Comparison of ENCODE assay signal across 16 cellular contexts in the genomic region with DNA sequence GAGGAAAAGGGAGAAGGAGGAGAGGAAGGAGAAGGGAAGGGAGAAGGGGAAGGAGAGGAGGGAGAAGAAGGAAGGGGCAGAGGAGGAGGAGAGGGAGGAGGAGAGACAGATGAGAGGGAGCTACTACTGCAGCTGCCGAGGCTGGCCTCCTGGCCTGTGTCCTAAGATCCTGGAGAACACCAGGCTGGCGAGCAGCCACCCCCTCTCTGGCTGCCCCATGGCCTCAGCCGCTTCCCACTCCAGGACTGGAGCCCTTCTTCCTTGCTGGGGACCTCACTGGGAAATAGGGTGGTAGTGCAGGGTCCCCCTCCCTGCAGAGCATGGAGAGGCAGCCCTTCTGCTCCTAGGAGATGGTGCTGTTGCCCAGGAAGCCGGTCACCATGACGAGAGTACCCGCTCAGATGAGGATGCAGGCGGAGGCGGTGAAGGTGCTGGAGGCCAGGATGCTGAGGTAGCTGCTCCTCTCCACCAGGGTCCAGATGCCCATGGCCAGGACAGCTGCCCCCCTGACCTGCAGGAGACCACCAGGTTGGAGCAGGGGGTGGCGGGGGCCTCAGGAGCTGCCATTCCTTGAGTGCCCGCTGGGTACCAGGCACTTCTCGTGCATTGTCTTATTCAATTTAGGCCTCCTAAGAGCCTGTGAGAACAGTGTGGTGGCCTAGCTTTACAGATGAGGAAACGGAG.
DNase-seq lines count a peak whose midpoint lies in the region; ATAC-seq lines count a peak whose summit lies in the region.
"Had no signal": no experiment of that assay in that cellular context is flagged by ENCODE, and none has a peak within 500 bp of the region (broad histone marks: within the 10 kb centered on the region; RNA-seq: fewer than 3 reads in every experiment).

No MANE protein-coding gene starts in this region.

- intact Hi-C loops in left ventricle myocardium superior (cut with micrococcal nuclease) (no loop called here), Right ventricle myocardium inferior (cut with DNase I) (no loop called here)

- H3K27me3 Mint-ChIP-seq in effector memory CD8-positive, alpha-beta T cell: peaks cover 49 to 85% of the 10 kb centered on the region in 2 donors

- H3K27ac Mint-ChIP-seq in effector memory CD8-positive, alpha-beta T cell: no peak overlapping the region
- H3K27ac Mint-ChIP-seq: CD4-positive, alpha-beta T cell; H9 had no signal

- H3K4me1 Mint-ChIP-seq in effector memory CD8-positive, alpha-beta T cell (ENCODE audit: low read depth in 2 of 2): peaks cover 0 to 1% of the 10 kb centered on the region in 2 donors

- ATAC-seq in left ventricle myocardium superior (peak; percentile 37), Right ventricle myocardium inferior (no peak), HG03097 (IDR thresholded peaks at IDR 0.05; ENCODE audit: low FRiP score, unreplicated experiment) (no peak)
- ATAC-seq in effector memory CD8-positive, alpha-beta T cell (replicated peaks): no peak
- ATAC-seq: A549, GM12878, HepG2 had no signal

- no peaks in the 10 kb centered on the region for H3K36me3 Mint-ChIP-seq in effector memory CD8-positive, alpha-beta T cell (ENCODE audit: insufficient read depth)

- H3K4me3 Mint-ChIP-seq in effector memory CD8-positive, alpha-beta T cell: no peak overlapping the region
- H3K4me3 Mint-ChIP-seq: CD4-positive, alpha-beta T cell; H9 had no signal

- DNase-seq in NCI-H2196 treated with DMSO at 0.1 percent for 48 hours (lab: John Stamatoyannopoulos, UW; ENCODE audit: unreplicated experiment) (peak; percentile 15), NCI-H2196 (lab: John Stamatoyannopoulos, UW; ENCODE audit: unreplicated experiment) (no peak), left ventricle myocardium superior (peak; percentile 52), Right ventricle myocardium inferior (ENCODE audit: missing footprints) (no peak), myocyte (ENCODE audit: low read depth) (peak; percentile 47)
- DNase-seq in effector memory CD8-positive, alpha-beta T cell: no peak
- DNase-seq: AML-193; CD4-positive, alpha-beta T cell; DND-41; EL; GOT3; H9 had no signal

- H3K9me3 Mint-ChIP-seq in effector memory CD8-positive, alpha-beta T cell: no peaks in the 10 kb centered on the region
- H3K9me3 Mint-ChIP-seq: CD4-positive, alpha-beta T cell; H9 had no signal

Comparison
In these comparisons a context has a peak if more than half of its experiments do, and no peak if none do; other contexts are left out.
1. DNase-seq: peak in NCI-H2196 treated with DMSO at 0.1 percent for 48 hours (single experiment), left ventricle myocardium superior (single experiment) and myocyte (single experiment); none in NCI-H2196 (single experiment), Right ventricle myocardium inferior (single experiment) and effector memory CD8-positive, alpha-beta T cell (0 of 3).